In genomic region chr9:126528111-126528510, GRCh38 we compare ENCODE assay signal across 1 cellular context.
TF ChIP-seq lines count a peak whose summit lies in the region.

No MANE protein-coding gene starts in this region.

TF ChIP-seq in WTC11, 78 proteins besides CTCF, POLR2A, EP300 and RAD21 (continued from another document):
- no peak for TF ChIP-seq ZNF532 (CRISPR knock-in tag; IDR thresholded peaks at IDR 0.05; ENCODE audit: borderline replicate concordance)
- no peak for TF ChIP-seq SOX15 (CRISPR knock-in tag; IDR thresholded peaks at IDR 0.05)
- no peak for TF ChIP-seq PREB (CRISPR knock-in tag; IDR thresholded peaks at IDR 0.05; ENCODE audit: borderline replicate concordance)
- TF ChIP-seq ZNF423 (CRISPR knock-in tag; IDR thresholded peaks at IDR 0.05) = no peak
- no peak for TF ChIP-seq ZNF281 (CRISPR knock-in tag; IDR thresholded peaks at IDR 0.05)
- no peak for TF ChIP-seq SMAD4 (CRISPR knock-in tag; IDR thresholded peaks at IDR 0.05)
- TF ChIP-seq RELA (CRISPR knock-in tag; IDR thresholded peaks at IDR 0.05; ENCODE audit: borderline replicate concordance) = no peak
- no peak for TF ChIP-seq AR (CRISPR knock-in tag; IDR thresholded peaks at IDR 0.05)
- no peak for TF ChIP-seq NR2C2 (CRISPR knock-in tag; IDR thresholded peaks at IDR 0.05)
